In the genomic region with DNA sequence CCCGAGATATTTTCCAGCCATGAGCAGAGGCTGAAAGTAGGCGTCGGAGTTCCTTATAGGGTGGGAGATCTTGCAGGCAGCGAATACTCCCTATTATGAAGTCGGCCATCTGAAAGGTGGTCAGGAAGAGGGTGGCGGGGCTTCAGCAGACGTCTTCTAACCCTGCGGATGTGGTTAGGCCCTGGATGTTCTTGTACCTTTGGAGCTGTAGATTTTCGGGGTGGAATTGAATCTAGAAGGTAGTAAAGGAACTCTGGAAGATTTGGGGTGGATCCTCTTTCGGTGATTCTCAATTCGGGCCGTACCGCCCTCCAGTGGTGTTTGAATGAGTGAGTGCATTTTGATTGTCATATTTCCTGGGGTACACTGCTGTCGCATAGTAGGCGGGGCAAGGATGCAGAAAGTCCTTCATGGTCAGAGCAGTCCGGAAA, we compare ENCODE assay signal across 8 cellular contexts. TPM values are rescaled to one million over a fixed set of nuclear protein-coding genes. Genes with fewer than 3 reads are reported as not detected.
DNase-seq lines count a peak whose midpoint lies in the region; ATAC-seq and TF ChIP-seq lines count a peak whose summit lies in the region.

No MANE protein-coding gene starts in this region.

- peak; percentile 57 for ATAC-seq in CD4-positive, alpha-beta T cell (ENCODE audit: poor library complexity)
- ATAC-seq in GM19372 (IDR thresholded peaks at IDR 0.05; ENCODE audit: low read depth, unreplicated experiment) (peak; percentile 57), HG03520 (IDR thresholded peaks at IDR 0.05; ENCODE audit: unreplicated experiment) (peak; percentile 62)

- no peaks in the 10 kb centered on the region for H3K9me3 Mint-ChIP-seq in CD4-positive, alpha-beta T cell
- no peaks in the 10 kb centered on the region for H3K9me3 Mint-ChIP-seq in activated CD4-positive, alpha-beta memory T cell treated with anti-CD3 and anti-CD28 coated beads for 36 hours

- H4K91ac ChIP-seq in mesenchymal stem cell (ENCODE audit: low read length) = no peak overlapping the region

- POLR2A ChIA-PET in CD4-positive, alpha-beta T cell (lab: Charles Lee) = interaction anchor here (1.0 to 1.5 kb wide), 7 partner anchors 12 to 388 kb away, joined by 3 to 9 read pairs (median 4); a partner anchor contains a TSS
- POLR2A ChIA-PET in activated CD4-positive, alpha-beta memory T cell treated with anti-CD3 and anti-CD28 coated beads for 36 hours (lab: Charles Lee) = interaction anchor here (0.6 to 1.0 kb wide), 2 partner anchors 49 to 50 kb away, joined by 3 read pairs; a partner anchor contains a TSS

- no peak overlapping the region for H2AK5ac ChIP-seq in mesenchymal stem cell (ENCODE audit: low read length, severe bottlenecking)

- H3K4me1 Mint-ChIP-seq in CD4-positive, alpha-beta T cell (ENCODE audit: low read depth) = peaks cover 20% of the 10 kb centered on the region
- H3K4me1 Mint-ChIP-seq in activated CD4-positive, alpha-beta memory T cell treated with anti-CD3 and anti-CD28 coated beads for 36 hours (ENCODE audit: low read depth) = peaks cover 16% of the 10 kb centered on the region

- intact Hi-C loops in CD4-positive, alpha-beta T cell (cut with DNase I, micrococcal nuclease) = loop anchor here (1.0 to 10.0 kb wide), 7 partner anchors 48 to 1241 kb away; a partner anchor contains a TSS
- intact Hi-C loops in activated CD4-positive, alpha-beta memory T cell treated with anti-CD3 and anti-CD28 coated beads for 36 hours (cut with micrococcal nuclease) = loop anchor here (1.0 to 5.0 kb wide), 3 partner anchors 144 to 411 kb away; a partner anchor contains a TSS

- peak; percentile 57 for TF ChIP-seq CTCF in CD4-positive, alpha-beta T cell (IDR thresholded peaks at IDR 0.05)

- peak; percentile 29 to 61 (median 48) for DNase-seq in CD4-positive, alpha-beta T cell
- DNase-seq in NCI-H526 (lab: John Stamatoyannopoulos, UW) (peak; percentile 85 to 90), mesenchymal stem cell (peak; percentile 82)
- DNase-seq in activated CD4-positive, alpha-beta memory T cell treated with anti-CD3 and anti-CD28 coated beads for 36 hours = peak; percentile 79
- peak; percentile 51 for DNase-seq in effector CD4-positive, alpha-beta T cell
- peak; percentile 27 to 49 for DNase-seq in stimulated activated CD8-positive, alpha-beta memory T cell treated with anti-CD3 and anti-CD28 coated beads, Interleukin-15, amount 100 ng/mL, for 4 hours (ENCODE audit: low read depth in 2 of 2)

- CTCF ChIA-PET in CD4-positive, alpha-beta T cell (lab: Charles Lee) = interaction anchor here (0.6 to 1.2 kb wide), 5 partner anchors 11 to 277 kb away, joined by 3 read pairs; no protein-coding TSS in a partner anchor
- CTCF ChIA-PET in activated CD4-positive, alpha-beta memory T cell treated with anti-CD3 and anti-CD28 coated beads for 36 hours (lab: Charles Lee) = interaction anchor here (0.6 to 2.1 kb wide), 11 partner anchors 11 to 390 kb away, joined by 3 to 8 read pairs (median 3); a partner anchor contains a TSS

- no peak overlapping the region for H3K27ac Mint-ChIP-seq in CD4-positive, alpha-beta T cell
- no peak overlapping the region for H3K27ac Mint-ChIP-seq in activated CD4-positive, alpha-beta memory T cell treated with anti-CD3 and anti-CD28 coated beads for 36 hours

- peak overlapping the region; percentile 45 to 97 for H3K14ac ChIP-seq in mesenchymal stem cell (ENCODE audit: low read length in 2 of 2)

- H3K23ac ChIP-seq in mesenchymal stem cell (ENCODE audit: low read length in 2 of 2) = no peak overlapping the region

- H3K4ac ChIP-seq in mesenchymal stem cell (ENCODE audit: low read depth in 1 of 2, low read length in 2 of 2) = peak overlapping the region in 1 of 2 experiments; percentile 60

- peaks cover 13% of the 10 kb centered on the region for H3K36me3 Mint-ChIP-seq in CD4-positive, alpha-beta T cell (ENCODE audit: low read depth)
- no peaks in the 10 kb centered on the region for H3K36me3 Mint-ChIP-seq in activated CD4-positive, alpha-beta memory T cell treated with anti-CD3 and anti-CD28 coated beads for 36 hours

- no peak overlapping the region for H2BK5ac ChIP-seq in mesenchymal stem cell (ENCODE audit: low read depth, low read length, poor library complexity, severe bottlenecking)

- H3K27me3 ChIP-seq in CD4-positive, alpha-beta T cell (ENCODE audit: control insufficient read depth, insufficient read depth, low read length) = no peaks in the 10 kb centered on the region
- no peaks in the 10 kb centered on the region for H3K27me3 ChIP-seq in mesenchymal stem cell (ENCODE audit: control insufficient read depth in 1 of 2, insufficient read depth in 1 of 2, low read length in 2 of 2)

- H3K4me2 ChIP-seq in mesenchymal stem cell (ENCODE audit: low read length, poor library complexity, severe bottlenecking) = peak overlapping the region; percentile 64

- H3K4me1 ChIP-seq in mesenchymal stem cell (ENCODE audit: control insufficient read depth, insufficient read depth, low read depth, low read length) = peaks cover 5% of the 10 kb centered on the region

- H2BK120ac ChIP-seq in mesenchymal stem cell (ENCODE audit: low read depth, low read length) = no peak overlapping the region

- no peak overlapping the region for H3K4me3 Mint-ChIP-seq in CD4-positive, alpha-beta T cell
- H3K4me3 Mint-ChIP-seq in activated CD4-positive, alpha-beta memory T cell treated with anti-CD3 and anti-CD28 coated beads for 36 hours = no peak overlapping the region

- peak overlapping the region; percentile 82 to 87 for H3K18ac ChIP-seq in mesenchymal stem cell (ENCODE audit: low read depth in 1 of 2, low read length in 2 of 2)

- peak overlapping the region; percentile 95 for H4K8ac ChIP-seq in mesenchymal stem cell (ENCODE audit: low read length)

- H3K4me3 ChIP-seq in mesenchymal stem cell (ENCODE audit: insufficient read depth in 1 of 2, low read depth in 1 of 2, low read length in 2 of 2) = peak overlapping the region; percentile 91 to 99

- peak overlapping the region; percentile 66 for H2AFZ ChIP-seq in mesenchymal stem cell (ENCODE audit: low read depth, low read length)

- 0% methylated on average over 16 of the region's 16 CpGs for WGBS in mesenchymal stem cell

- peak overlapping the region; percentile 98 for H3K9ac ChIP-seq in mesenchymal stem cell (ENCODE audit: low read length)

- H3K36me3 ChIP-seq in mesenchymal stem cell (ENCODE audit: control insufficient read depth in 1 of 2, insufficient read depth in 2 of 2, low read depth in 1 of 2, low read length in 2 of 2) = no peaks in the 10 kb centered on the region

- H2BK12ac ChIP-seq in mesenchymal stem cell (ENCODE audit: low read length in 2 of 2) = no peak overlapping the region

- H3K27me3 Mint-ChIP-seq in CD4-positive, alpha-beta T cell = no peaks in the 10 kb centered on the region
- no peaks in the 10 kb centered on the region for H3K27me3 Mint-ChIP-seq in activated CD4-positive, alpha-beta memory T cell treated with anti-CD3 and anti-CD28 coated beads for 36 hours

- no peak overlapping the region for H2BK15ac ChIP-seq in mesenchymal stem cell (ENCODE audit: low read depth, poor library complexity, severe bottlenecking)

- H3K9me3 ChIP-seq in CD4-positive, alpha-beta T cell (ENCODE audit: control insufficient read depth, low read length) = no peaks in the 10 kb centered on the region
- no peaks in the 10 kb centered on the region for H3K9me3 ChIP-seq in mesenchymal stem cell (ENCODE audit: control insufficient read depth, low read length)

- H3K27ac ChIP-seq in CD4-positive, alpha-beta T cell (ENCODE audit: low read depth, low read length) = peak overlapping the region; percentile 93
- H3K27ac ChIP-seq in mesenchymal stem cell (ENCODE audit: low read length, poor library complexity, severe bottlenecking) = peak overlapping the region; percentile 90

- H3K79me1 ChIP-seq in mesenchymal stem cell (replicated peaks; ENCODE audit: low read length, poor library complexity, severe bottlenecking) = peaks cover 4% of the 10 kb centered on the region

RNA-seq across cellular contexts. Expression of a gene that starts 0.6 kb away (rescaled TPM):
- total RNA-seq in CD4-positive, alpha-beta T cell = 10 to 100 TPM; 50.6 to 54.7 TPM
- 100 to 1,000 TPM; 126 to 132 TPM for total RNA-seq in activated CD4-positive, alpha-beta memory T cell treated with anti-CD3 and anti-CD28 coated beads for 36 hours
- 20.3 TPM for polyA plus RNA-seq in mesenchymal stem cell (2013, experiment 1 of 2)
- 23.8 TPM for polyA plus RNA-seq in mesenchymal stem cell (2013, experiment 2 of 2)

RNA-seq across cellular contexts. Expression of a gene that starts 48.5 kb away (rescaled TPM):
- 10 to 100 TPM; 24.0 to 29.8 TPM for total RNA-seq in CD4-positive, alpha-beta T cell
- 10 to 100 TPM; 16.1 to 17.4 TPM for total RNA-seq in activated CD4-positive, alpha-beta memory T cell treated with anti-CD3 and anti-CD28 coated beads for 36 hours
- polyA plus RNA-seq in mesenchymal stem cell (2013, experiment 1 of 2) = 21.2 TPM
- polyA plus RNA-seq in mesenchymal stem cell (2013, experiment 2 of 2) = 19.9 TPM

Comparison
In these comparisons a context has a peak if more than half of its experiments do, and no peak if none do; other contexts are left out.
1. Peak in every context shown above with its lines: DNase-seq, ATAC-seq, H3K4me3 ChIP-seq and H3K27ac ChIP-seq.